In the genomic region with DNA sequence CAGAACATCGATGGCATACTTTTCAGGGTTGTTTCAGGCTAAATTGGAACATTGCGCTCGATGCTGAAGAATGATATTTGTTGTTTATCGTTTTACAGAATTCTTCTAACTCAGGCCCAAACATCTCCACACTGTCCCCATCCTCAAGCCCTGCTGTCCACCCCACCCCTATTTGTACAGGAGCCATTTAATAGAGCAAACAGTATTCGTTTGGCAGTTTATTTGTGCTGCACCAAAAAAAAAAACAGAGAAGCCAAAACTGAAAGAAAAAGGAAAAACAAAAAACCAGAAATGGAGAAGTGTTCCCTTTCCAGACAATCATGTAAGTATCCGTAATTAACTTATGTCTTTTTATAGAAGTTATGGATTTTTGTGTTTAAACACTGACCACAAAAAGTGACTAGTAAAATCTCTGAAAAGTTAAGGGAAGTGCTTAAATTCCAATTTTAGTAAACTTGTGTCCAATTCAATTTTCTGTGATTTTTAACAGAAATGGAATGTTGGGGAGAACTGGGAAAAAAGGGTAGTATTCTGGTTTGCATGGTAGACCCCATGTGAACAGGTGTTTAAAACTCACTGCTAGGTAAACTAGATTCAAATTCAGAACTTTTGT, we compare ENCODE assay signal across 13 cellular contexts.
"Had no signal": no experiment of that assay in that cellular context is flagged by ENCODE, and none has a peak within 500 bp of the region (broad histone marks: within the 10 kb centered on the region; RNA-seq: fewer than 3 reads in every experiment).

No MANE protein-coding gene starts in this region.

- DNase-seq: activated CD8-positive, alpha-beta memory T cell treated with anti-CD3 and anti-CD28 coated beads, Interleukin-2, amount 10 ng/mL, durations not matched to agents 7 days and 5 days; activated effector memory CD4-positive, alpha-beta T cell treated with Interleukin-2 at 50 U/mL for 16 hours; brain microvascular endothelial cell; kidney; left ventricle myocardium inferior; mesenchymal stem cell; T-helper 17 cell had no signal

- H3K4me1 ChIP-seq: esophagus muscularis mucosa had no signal

- H3K4me1 Mint-ChIP-seq: activated CD8-positive, alpha-beta memory T cell treated with anti-CD3 and anti-CD28 coated beads, Interleukin-2, amount 10 ng/mL, durations not matched to agents 7 days and 5 days; activated naive CD4-positive, alpha-beta T cell treated with anti-CD3 and anti-CD28 coated beads, Interleukin-2, amount 50 U/mL, for 24 hours had no signal

- H3K27me3 ChIP-seq: brain microvascular endothelial cell had no signal

- H3K27me3 Mint-ChIP-seq: activated naive CD4-positive, alpha-beta T cell treated with anti-CD3 and anti-CD28 coated beads, Interleukin-2, amount 50 U/mL, for 24 hours; activated T-cell treated with anti-CD3 and anti-CD28 coated beads, Interleukin-2, amount 50 U/mL, for 24 hours; stimulated activated naive CD8-positive, alpha-beta T cell treated with anti-CD3 and anti-CD28 coated beads, Interleukin-15, amount 100 ng/mL, for 72 hours had no signal

- H3K36me3 ChIP-seq: brain microvascular endothelial cell, esophagus muscularis mucosa, left ventricle myocardium inferior, thoracic aorta had no signal

- H3K4me3 Mint-ChIP-seq: activated CD8-positive, alpha-beta memory T cell treated with anti-CD3 and anti-CD28 coated beads, Interleukin-2, amount 10 ng/mL, durations not matched to agents 7 days and 5 days; activated naive CD4-positive, alpha-beta T cell treated with anti-CD3 and anti-CD28 coated beads, Interleukin-2, amount 50 U/mL, for 24 hours; activated T-cell treated with anti-CD3 and anti-CD28 coated beads, Interleukin-2, amount 50 U/mL, for 24 hours; natural killer cell treated with Interleukin-12 subunit alpha and Interleukin-12 subunit beta and Interleukin-15 and Interleukin-18, amount 100 ng/mL, for 72 hours; stimulated activated naive CD8-positive, alpha-beta T cell treated with anti-CD3 and anti-CD28 coated beads, Interleukin-15, amount 100 ng/mL, for 72 hours; T-helper 17 cell had no signal

- H3K9me3 Mint-ChIP-seq: activated naive CD4-positive, alpha-beta T cell treated with anti-CD3 and anti-CD28 coated beads, Interleukin-2, amount 50 U/mL, for 24 hours; activated T-cell treated with anti-CD3 and anti-CD28 coated beads, Interleukin-2, amount 50 U/mL, for 24 hours; natural killer cell treated with Interleukin-12 subunit alpha and Interleukin-12 subunit beta and Interleukin-15 and Interleukin-18, amount 100 ng/mL, for 72 hours; stimulated activated naive CD8-positive, alpha-beta T cell treated with anti-CD3 and anti-CD28 coated beads, Interleukin-15, amount 100 ng/mL, for 72 hours had no signal

- ATAC-seq: activated CD8-positive, alpha-beta memory T cell treated with anti-CD3 and anti-CD28 coated beads, Interleukin-2, amount 10 ng/mL, durations not matched to agents 7 days and 5 days; natural killer cell treated with Interleukin-12 subunit alpha and Interleukin-12 subunit beta and Interleukin-15 and Interleukin-18, amount 100 ng/mL, for 72 hours had no signal

- FAIRE-seq: kidney had no signal

- H3K9me3 ChIP-seq: esophagus muscularis mucosa, left ventricle myocardium inferior, thoracic aorta had no signal

- H3K27ac Mint-ChIP-seq: activated CD8-positive, alpha-beta memory T cell treated with anti-CD3 and anti-CD28 coated beads, Interleukin-2, amount 10 ng/mL, durations not matched to agents 7 days and 5 days; activated naive CD4-positive, alpha-beta T cell treated with anti-CD3 and anti-CD28 coated beads, Interleukin-2, amount 50 U/mL, for 24 hours; activated T-cell treated with anti-CD3 and anti-CD28 coated beads, Interleukin-2, amount 50 U/mL, for 24 hours; natural killer cell treated with Interleukin-12 subunit alpha and Interleukin-12 subunit beta and Interleukin-15 and Interleukin-18, amount 100 ng/mL, for 72 hours; stimulated activated naive CD8-positive, alpha-beta T cell treated with anti-CD3 and anti-CD28 coated beads, Interleukin-15, amount 100 ng/mL, for 72 hours; T-helper 17 cell had no signal

- H3K4me3 ChIP-seq: esophagus muscularis mucosa, left ventricle myocardium inferior, thoracic aorta had no signal

- H3K36me3 Mint-ChIP-seq: activated CD8-positive, alpha-beta memory T cell treated with anti-CD3 and anti-CD28 coated beads, Interleukin-2, amount 10 ng/mL, durations not matched to agents 7 days and 5 days; activated naive CD4-positive, alpha-beta T cell treated with anti-CD3 and anti-CD28 coated beads, Interleukin-2, amount 50 U/mL, for 24 hours; natural killer cell treated with Interleukin-12 subunit alpha and Interleukin-12 subunit beta and Interleukin-15 and Interleukin-18, amount 100 ng/mL, for 72 hours had no signal

- H3K27ac ChIP-seq: brain microvascular endothelial cell, esophagus muscularis mucosa, left ventricle myocardium inferior, thoracic aorta had no signal
